ENCODE assay signal across 1 cellular context in the genomic region with DNA sequence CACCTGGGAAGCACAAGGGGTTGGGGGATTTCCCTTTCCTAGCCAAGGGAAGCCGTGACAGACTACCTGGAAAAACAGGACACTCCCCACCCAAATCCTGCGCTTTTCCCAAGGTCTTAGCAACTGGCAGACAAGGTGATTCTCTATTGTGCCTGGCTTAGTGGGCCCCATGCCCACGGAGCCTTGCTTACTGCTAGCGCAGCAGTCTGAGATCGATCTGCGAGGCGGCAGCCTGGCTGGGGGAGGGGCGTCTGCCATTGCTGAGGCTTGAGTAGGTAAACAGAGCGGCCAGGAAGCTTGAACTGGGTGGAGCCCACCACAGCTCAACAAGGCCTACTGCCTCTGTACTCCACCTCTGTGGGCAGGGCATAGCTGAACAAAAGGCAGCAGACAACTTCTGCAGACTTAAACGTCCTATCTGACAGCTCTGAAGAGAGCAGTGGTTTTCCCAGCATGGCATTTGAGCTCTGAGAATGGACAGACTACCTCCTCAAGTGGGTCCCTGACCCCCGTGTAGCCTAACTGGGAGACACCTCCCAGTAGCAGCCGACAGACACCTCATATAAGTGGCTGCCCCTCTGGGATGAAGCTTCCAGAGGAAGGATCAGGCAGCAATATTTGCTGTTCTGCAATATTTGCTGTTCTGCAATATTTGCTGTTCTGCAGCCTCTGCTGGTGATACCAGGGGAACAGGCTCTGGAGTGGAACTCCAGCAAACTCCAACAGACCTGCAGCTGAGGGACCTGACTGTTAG.
TF ChIP-seq lines count a peak whose summit lies in the region.
"Not testable (repeated sequence)": the region's sequence is repeated elsewhere in the genome, so short reads cannot be mapped to it uniquely, and the experiment has no call there.

No MANE protein-coding gene starts in this region.

TF ChIP-seq in HepG2, 621 proteins besides CTCF, POLR2A, EP300 and RAD21 (continued from another document and continues in another):
- peak; percentile 66; the same call in 1 of the 2 replicates for TF ChIP-seq ZNF232 (CRISPR knock-in tag; IDR thresholded peaks at IDR 0.05; ENCODE audit: borderline replicate concordance)
- not testable (repeated sequence) for TF ChIP-seq GABPA (IDR thresholded peaks at IDR 0.05; ENCODE audit: low read depth, low read length); NONO (IDR thresholded peaks at IDR 0.05); HNF4G (IDR thresholded peaks at IDR 0.05; ENCODE audit: borderline replicate concordance, low read depth, low read length); CBX2 (IDR thresholded peaks at IDR 0.05; ENCODE audit: low read depth, low read length)
- peak; percentile 36; the same call in 1 of the 2 replicates for TF ChIP-seq GABPA (CRISPR knock-in tag; IDR thresholded peaks at IDR 0.05; ENCODE audit: low read depth)
- TF ChIP-seq NR2F6 (IDR thresholded peaks at IDR 0.05), result peak; percentile 62; the same call in 1 of the 2 replicates
- peak; percentile 69; the same call in 1 of the 2 replicates for TF ChIP-seq NR2F6 (CRISPR knock-in tag; IDR thresholded peaks at IDR 0.05)
- TF ChIP-seq SAFB2 (CRISPR knock-in tag; IDR thresholded peaks at IDR 0.05; ENCODE audit: borderline replicate concordance, low read depth), result peak; percentile 94
- TF ChIP-seq ZNF619 (CRISPR knock-in tag; IDR thresholded peaks at IDR 0.05), result peak; percentile 98; the same call in 1 of the 2 replicates
- TF ChIP-seq NONO (CRISPR knock-in tag; conservative IDR thresholded peaks at IDR 0.05), result peak; percentile 94
- TF ChIP-seq, protein P1, sequence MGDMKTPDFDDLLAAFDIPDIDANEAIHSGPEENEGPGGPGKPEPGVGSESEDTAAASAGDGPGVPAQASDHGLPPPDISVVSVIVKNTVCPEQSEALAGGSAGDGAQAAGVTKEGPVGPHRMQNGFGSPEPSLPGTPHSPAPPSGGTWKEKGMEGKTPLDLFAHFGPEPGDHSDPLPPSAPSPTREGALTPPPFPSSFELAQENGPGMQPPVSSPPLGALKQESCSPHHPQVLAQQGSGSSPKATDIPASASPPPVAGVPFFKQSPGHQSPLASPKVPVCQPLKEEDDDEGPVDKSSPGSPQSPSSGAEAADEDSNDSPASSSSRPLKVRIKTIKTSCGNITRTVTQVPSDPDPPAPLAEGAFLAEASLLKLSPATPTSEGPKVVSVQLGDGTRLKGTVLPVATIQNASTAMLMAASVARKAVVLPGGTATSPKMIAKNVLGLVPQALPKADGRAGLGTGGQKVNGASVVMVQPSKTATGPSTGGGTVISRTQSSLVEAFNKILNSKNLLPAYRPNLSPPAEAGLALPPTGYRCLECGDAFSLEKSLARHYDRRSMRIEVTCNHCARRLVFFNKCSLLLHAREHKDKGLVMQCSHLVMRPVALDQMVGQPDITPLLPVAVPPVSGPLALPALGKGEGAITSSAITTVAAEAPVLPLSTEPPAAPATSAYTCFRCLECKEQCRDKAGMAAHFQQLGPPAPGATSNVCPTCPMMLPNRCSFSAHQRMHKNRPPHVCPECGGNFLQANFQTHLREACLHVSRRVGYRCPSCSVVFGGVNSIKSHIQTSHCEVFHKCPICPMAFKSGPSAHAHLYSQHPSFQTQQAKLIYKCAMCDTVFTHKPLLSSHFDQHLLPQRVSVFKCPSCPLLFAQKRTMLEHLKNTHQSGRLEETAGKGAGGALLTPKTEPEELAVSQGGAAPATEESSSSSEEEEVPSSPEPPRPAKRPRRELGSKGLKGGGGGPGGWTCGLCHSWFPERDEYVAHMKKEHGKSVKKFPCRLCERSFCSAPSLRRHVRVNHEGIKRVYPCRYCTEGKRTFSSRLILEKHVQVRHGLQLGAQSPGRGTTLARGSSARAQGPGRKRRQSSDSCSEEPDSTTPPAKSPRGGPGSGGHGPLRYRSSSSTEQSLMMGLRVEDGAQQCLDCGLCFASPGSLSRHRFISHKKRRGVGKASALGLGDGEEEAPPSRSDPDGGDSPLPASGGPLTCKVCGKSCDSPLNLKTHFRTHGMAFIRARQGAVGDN (CRISPR knock-in tag; IDR thresholded peaks at IDR 0.05), result peak; percentile 85
- TF ChIP-seq RXRB (CRISPR knock-in tag; IDR thresholded peaks at IDR 0.05; ENCODE audit: borderline replicate concordance), result peak; percentile 74
- TF ChIP-seq ZNF333 (CRISPR knock-in tag; IDR thresholded peaks at IDR 0.05; ENCODE audit: borderline replicate concordance), result peak; percentile 85; the same call in 1 of the 2 replicates
- TF ChIP-seq, protein P2, sequence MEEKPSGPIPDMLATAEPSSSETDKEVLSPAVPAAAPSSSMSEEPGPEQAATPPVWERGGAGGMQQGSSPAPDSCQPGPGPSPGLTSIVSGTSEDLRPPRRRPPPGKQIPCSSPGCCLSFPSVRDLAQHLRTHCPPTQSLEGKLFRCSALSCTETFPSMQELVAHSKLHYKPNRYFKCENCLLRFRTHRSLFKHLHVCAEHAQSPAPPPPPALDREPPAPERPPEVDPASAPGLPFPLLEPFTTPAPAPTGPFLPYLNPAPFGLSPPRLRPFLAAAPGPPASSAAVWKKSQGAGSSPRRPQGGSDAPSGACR (CRISPR knock-in tag; IDR thresholded peaks at IDR 0.05), result 0 out of 2 replicates have a peak, but pooled peaks have one; percentile 37
- peak; percentile 70 for TF ChIP-seq MED8 (CRISPR knock-in tag; IDR thresholded peaks at IDR 0.05; ENCODE audit: insufficient replicate concordance)
- TF ChIP-seq HNF4G (CRISPR knock-in tag; IDR thresholded peaks at IDR 0.05; ENCODE audit: borderline replicate concordance, low read depth), result 0 out of 2 replicates have a peak, but pooled peaks have one; percentile 30
- TF ChIP-seq, protein P3, sequence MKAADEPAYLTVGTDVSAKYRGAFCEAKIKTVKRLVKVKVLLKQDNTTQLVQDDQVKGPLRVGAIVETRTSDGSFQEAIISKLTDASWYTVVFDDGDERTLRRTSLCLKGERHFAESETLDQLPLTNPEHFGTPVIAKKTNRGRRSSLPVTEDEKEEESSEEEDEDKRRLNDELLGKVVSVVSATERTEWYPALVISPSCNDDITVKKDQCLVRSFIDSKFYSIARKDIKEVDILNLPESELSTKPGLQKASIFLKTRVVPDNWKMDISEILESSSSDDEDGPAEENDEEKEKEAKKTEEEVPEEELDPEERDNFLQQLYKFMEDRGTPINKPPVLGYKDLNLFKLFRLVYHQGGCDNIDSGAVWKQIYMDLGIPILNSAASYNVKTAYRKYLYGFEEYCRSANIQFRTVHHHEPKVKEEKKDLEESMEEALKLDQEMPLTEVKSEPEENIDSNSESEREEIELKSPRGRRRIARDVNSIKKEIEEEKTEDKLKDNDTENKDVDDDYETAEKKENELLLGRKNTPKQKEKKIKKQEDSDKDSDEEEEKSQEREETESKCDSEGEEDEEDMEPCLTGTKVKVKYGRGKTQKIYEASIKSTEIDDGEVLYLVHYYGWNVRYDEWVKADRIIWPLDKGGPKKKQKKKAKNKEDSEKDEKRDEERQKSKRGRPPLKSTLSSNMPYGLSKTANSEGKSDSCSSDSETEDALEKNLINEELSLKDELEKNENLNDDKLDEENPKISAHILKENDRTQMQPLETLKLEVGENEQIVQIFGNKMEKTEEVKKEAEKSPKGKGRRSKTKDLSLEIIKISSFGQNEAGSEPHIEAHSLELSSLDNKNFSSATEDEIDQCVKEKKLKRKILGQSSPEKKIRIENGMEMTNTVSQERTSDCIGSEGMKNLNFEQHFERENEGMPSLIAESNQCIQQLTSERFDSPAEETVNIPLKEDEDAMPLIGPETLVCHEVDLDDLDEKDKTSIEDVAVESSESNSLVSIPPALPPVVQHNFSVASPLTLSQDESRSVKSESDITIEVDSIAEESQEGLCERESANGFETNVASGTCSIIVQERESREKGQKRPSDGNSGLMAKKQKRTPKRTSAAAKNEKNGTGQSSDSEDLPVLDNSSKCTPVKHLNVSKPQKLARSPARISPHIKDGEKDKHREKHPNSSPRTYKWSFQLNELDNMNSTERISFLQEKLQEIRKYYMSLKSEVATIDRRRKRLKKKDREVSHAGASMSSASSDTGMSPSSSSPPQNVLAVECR (CRISPR knock-in tag; IDR thresholded peaks at IDR 0.05; ENCODE audit: borderline replicate concordance), result peak; percentile 40; the same call in 1 of the 2 replicates
- TF ChIP-seq, protein P4, sequence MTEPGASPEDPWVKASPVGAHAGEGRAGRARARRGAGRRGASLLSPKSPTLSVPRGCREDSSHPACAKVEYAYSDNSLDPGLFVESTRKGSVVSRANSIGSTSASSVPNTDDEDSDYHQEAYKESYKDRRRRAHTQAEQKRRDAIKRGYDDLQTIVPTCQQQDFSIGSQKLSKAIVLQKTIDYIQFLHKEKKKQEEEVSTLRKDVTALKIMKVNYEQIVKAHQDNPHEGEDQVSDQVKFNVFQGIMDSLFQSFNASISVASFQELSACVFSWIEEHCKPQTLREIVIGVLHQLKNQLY (CRISPR knock-in tag; IDR thresholded peaks at IDR 0.05), result 0 out of 2 replicates have a peak, but pooled peaks have one; percentile 16
- TF ChIP-seq CEBPG (CRISPR knock-in tag; IDR thresholded peaks at IDR 0.05), result peak; percentile 85
- TF ChIP-seq CBX5 (CRISPR knock-in tag; IDR thresholded peaks at IDR 0.05; ENCODE audit: borderline replicate concordance), result peak; percentile 80
- TF ChIP-seq ZNF839 (CRISPR knock-in tag; IDR thresholded peaks at IDR 0.05; ENCODE audit: borderline replicate concordance), result peak; percentile 90
- TF ChIP-seq CBX2 (CRISPR knock-in tag; IDR thresholded peaks at IDR 0.05; ENCODE audit: low read depth), result peak; percentile 95; the same call in 1 of the 2 replicates
- TF ChIP-seq, protein P5, sequence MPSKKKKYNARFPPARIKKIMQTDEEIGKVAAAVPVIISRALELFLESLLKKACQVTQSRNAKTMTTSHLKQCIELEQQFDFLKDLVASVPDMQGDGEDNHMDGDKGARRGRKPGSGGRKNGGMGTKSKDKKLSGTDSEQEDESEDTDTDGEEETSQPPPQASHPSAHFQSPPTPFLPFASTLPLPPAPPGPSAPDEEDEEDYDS (CRISPR knock-in tag; IDR thresholded peaks at IDR 0.05), result peak; percentile 71
- TF ChIP-seq, protein P6, sequence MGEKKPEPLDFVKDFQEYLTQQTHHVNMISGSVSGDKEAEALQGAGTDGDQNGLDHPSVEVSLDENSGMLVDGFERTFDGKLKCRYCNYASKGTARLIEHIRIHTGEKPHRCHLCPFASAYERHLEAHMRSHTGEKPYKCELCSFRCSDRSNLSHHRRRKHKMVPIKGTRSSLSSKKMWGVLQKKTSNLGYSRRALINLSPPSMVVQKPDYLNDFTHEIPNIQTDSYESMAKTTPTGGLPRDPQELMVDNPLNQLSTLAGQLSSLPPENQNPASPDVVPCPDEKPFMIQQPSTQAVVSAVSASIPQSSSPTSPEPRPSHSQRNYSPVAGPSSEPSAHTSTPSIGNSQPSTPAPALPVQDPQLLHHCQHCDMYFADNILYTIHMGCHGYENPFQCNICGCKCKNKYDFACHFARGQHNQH (CRISPR knock-in tag; IDR thresholded peaks at IDR 0.05), result peak; percentile 52; the same call in 1 of the 2 replicates
- TF ChIP-seq ZNF44 (CRISPR knock-in tag; IDR thresholded peaks at IDR 0.05), result 0 out of 2 replicates have a peak, but pooled peaks have one; percentile 15
- TF ChIP-seq GABPB1 (CRISPR knock-in tag; IDR thresholded peaks at IDR 0.05), result peak; percentile 66
- TF ChIP-seq CAMTA2 (CRISPR knock-in tag; IDR thresholded peaks at IDR 0.05; ENCODE audit: borderline replicate concordance), result 0 out of 2 replicates have a peak, but pooled peaks have one; percentile 75
- 0 out of 2 replicates have a peak, but pooled peaks have one; percentile 58 for TF ChIP-seq TOPORS (CRISPR knock-in tag; IDR thresholded peaks at IDR 0.05)
- TF ChIP-seq ZNF253 (CRISPR knock-in tag; IDR thresholded peaks at IDR 0.05; ENCODE audit: borderline replicate concordance), result peak; percentile 49; the same call in 1 of the 2 replicates
- 0 out of 2 replicates have a peak, but pooled peaks have one; percentile 51 for TF ChIP-seq PHF20 (CRISPR knock-in tag; IDR thresholded peaks at IDR 0.05)
- peak; percentile 32; the same call in 1 of the 2 replicates for TF ChIP-seq ZNF33A (CRISPR knock-in tag; IDR thresholded peaks at IDR 0.05; ENCODE audit: borderline replicate concordance)
- TF ChIP-seq FOXA1 (IDR thresholded peaks at IDR 0.05), result peak; percentile 89
- TF ChIP-seq FOXA1 (CRISPR knock-in tag; IDR thresholded peaks at IDR 0.05), result peak; percentile 95
- peak; percentile 69; the same call in 1 of the 2 replicates for TF ChIP-seq KAT8 (CRISPR knock-in tag; IDR thresholded peaks at IDR 0.05)
